ENCODE assay signal across 11 cellular contexts in the genomic region with DNA sequence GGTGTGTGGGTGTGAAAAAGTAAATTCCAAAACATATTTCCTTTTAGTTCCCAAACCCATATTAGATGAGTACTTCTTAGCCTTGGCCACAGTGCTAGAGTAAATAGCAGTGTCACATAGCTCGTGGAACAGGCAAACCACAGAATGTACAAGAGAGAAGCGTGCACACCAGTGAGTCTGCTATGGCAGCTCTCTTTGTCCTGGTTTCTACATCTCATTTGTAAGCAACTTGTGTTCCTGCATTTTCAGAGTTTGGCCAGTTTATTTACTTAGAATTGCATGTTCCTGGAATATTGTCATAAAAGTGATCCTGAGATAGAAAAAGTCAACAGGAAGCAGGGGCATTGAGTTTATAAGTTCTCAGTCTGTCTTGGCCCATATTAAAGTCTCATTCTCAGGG.
DNase-seq lines count a peak whose midpoint lies in the region; ATAC-seq and TF ChIP-seq lines count a peak whose summit lies in the region.
"Had no signal": no experiment of that assay in that cellular context is flagged by ENCODE, and none has a peak within 500 bp of the region (broad histone marks: within the 10 kb centered on the region; RNA-seq: fewer than 3 reads in every experiment).

No MANE protein-coding gene starts in this region.

- no peak overlapping the region for H3K4me2 ChIP-seq in mammary epithelial cell (ENCODE audit: insufficient read depth, low read depth, low read length)

- POLR2A ChIA-PET in activated naive CD8-positive, alpha-beta T cell treated with anti-CD3 and anti-CD28 coated beads, Interleukin-2, amount 10 ng/mL, durations not matched to agents 7 days and 5 days (lab: Charles Lee): interaction anchor here (0.6 to 11.1 kb wide), 9 partner anchors 21 to 142 kb away, joined by 3 to 110 read pairs (median 10); partner anchors contain the start of gene DHRS3

- in situ Hi-C loops in mammary epithelial cell (cut with MboI; ENCODE audit: low sequenced_read_pairs in 2 of 2): loop anchor here in 1 of 2 donors (25.0 kb wide), 1 partner anchor 136 kb away; the partner anchor contains the start of gene DHRS3

- H2AFZ ChIP-seq in mammary epithelial cell (ENCODE audit: low read depth, low read length): no peak overlapping the region

- BruUV-seq in mammary epithelial cell (replicated peaks; lab: Mats Ljungman, UMichigan): no TSS peak

- H3K36me3 ChIP-seq in breast epithelium (no peaks in the 10 kb centered on the region), mammary epithelial cell (ENCODE audit: insufficient read depth, low read length) (no peaks in the 10 kb centered on the region), tibial nerve (no peaks in the 10 kb centered on the region)

- H4K20me1 ChIP-seq in mammary epithelial cell (ENCODE audit: insufficient read depth, low read length): no peaks in the 10 kb centered on the region

- H3K27ac ChIP-seq in breast epithelium (peak overlapping the region; percentile 49 to 85), mammary epithelial cell (ENCODE audit: insufficient read depth, low read depth, low read length) (no peak overlapping the region), tibial nerve (peak overlapping the region in 3 of 4 donors; percentile 37 to 88 (median 81))

- H3K4me3 ChIP-seq in breast epithelium (no peak overlapping the region), mammary epithelial cell (replicated peaks in 1 of 3; ENCODE audit: insufficient read depth in 1 of 3, low read depth in 2 of 3, low read length in 3 of 3) (no peak overlapping the region), tibial nerve (no peak overlapping the region)

- H3K27me3 Mint-ChIP-seq in activated naive CD8-positive, alpha-beta T cell treated with anti-CD3 and anti-CD28 coated beads, Interleukin-2, amount 10 ng/mL, durations not matched to agents 7 days and 5 days: no peaks in the 10 kb centered on the region
- H3K27me3 Mint-ChIP-seq in mesothelial cell of epicardium (ENCODE audit: low read depth): no peaks in the 10 kb centered on the region

- no peaks in the 10 kb centered on the region for H3K9me3 ChIP-seq in breast epithelium
- H3K9me3 ChIP-seq in mammary epithelial cell (replicated peaks; ENCODE audit: insufficient read depth, low read length): no peaks in the 10 kb centered on the region
- no peaks in the 10 kb centered on the region for H3K9me3 ChIP-seq in tibial nerve

- CTCF ChIA-PET in mammary epithelial cell (lab: Charles Lee; ENCODE audit: low non-redundant PET): no interaction called here

- intact Hi-C loops in breast epithelium (cut with DNase I; ENCODE audit: low total_unique reads) (no loop called here), mammary epithelial cell (cut with micrococcal nuclease) (no loop called here)

- peaks cover 18 to 23% of the 10 kb centered on the region in 2 donors for H3K4me1 ChIP-seq in breast epithelium
- H3K4me1 ChIP-seq in mammary epithelial cell (ENCODE audit: insufficient read depth, low read length): peaks cover 51% of the 10 kb centered on the region
- H3K4me1 ChIP-seq in tibial nerve: peaks cover 5 to 93% (median 81%) of the 10 kb centered on the region in 4 donors

- dilution Hi-C loops in mammary epithelial cell (cut with HindIII; ENCODE audit: low sequenced_read_pairs): loop anchor here (5.0 kb wide), 1 partner anchor 91 kb away; no protein-coding TSS in a partner anchor

- no peaks in the 10 kb centered on the region for H3K79me2 ChIP-seq in mammary epithelial cell (ENCODE audit: insufficient read depth, low read length)

- H3K9me3 Mint-ChIP-seq in activated naive CD8-positive, alpha-beta T cell treated with anti-CD3 and anti-CD28 coated beads, Interleukin-2, amount 10 ng/mL, durations not matched to agents 7 days and 5 days: no peaks in the 10 kb centered on the region
- H3K9me3 Mint-ChIP-seq in mesothelial cell of epicardium: no peaks in the 10 kb centered on the region
- H3K9me3 Mint-ChIP-seq: HFFc6 had no signal

- 63% methylated on average over 1 of the region's 2 CpGs for WGBS in mammary epithelial cell (ENCODE audit: low coverage, missing lambda C conversion rate)
- WGBS in tibial nerve, 2 donors: 31 to 39% methylated on average over 2 of the region's 2 CpGs

- no peak overlapping the region for H3K9ac ChIP-seq in mammary epithelial cell (ENCODE audit: insufficient read depth, low read length)

- H3K36me3 Mint-ChIP-seq in activated naive CD8-positive, alpha-beta T cell treated with anti-CD3 and anti-CD28 coated beads, Interleukin-2, amount 10 ng/mL, durations not matched to agents 7 days and 5 days: peaks cover 17% of the 10 kb centered on the region
- peaks cover 3% of the 10 kb centered on the region for H3K36me3 Mint-ChIP-seq in mesothelial cell of epicardium

- peak overlapping the region; percentile 47 for H3K4me3 Mint-ChIP-seq in activated naive CD8-positive, alpha-beta T cell treated with anti-CD3 and anti-CD28 coated beads, Interleukin-2, amount 10 ng/mL, durations not matched to agents 7 days and 5 days
- H3K4me3 Mint-ChIP-seq in mesothelial cell of epicardium: no peak overlapping the region
- H3K4me3 Mint-ChIP-seq: HFFc6 had no signal

- TF ChIP-seq CTCF in breast epithelium (IDR thresholded peaks at IDR 0.05) (no peak), mammary epithelial cell (conservative IDR thresholded peaks at IDR 0.05 in 1 of 2, IDR thresholded peaks at IDR 0.05 in 1 of 2; ENCODE audit: extremely low read depth in 1 of 2, insufficient read depth in 1 of 2, low read depth in 1 of 2, low read length in 2 of 2) (no peak), mesothelial cell of epicardium (IDR thresholded peaks at IDR 0.05; ENCODE audit: unreplicated experiment) (no peak), tibial nerve (IDR thresholded peaks at IDR 0.05) (no peak)

- no peaks in the 10 kb centered on the region for H3K27me3 ChIP-seq in breast epithelium
- H3K27me3 ChIP-seq in mammary epithelial cell (ENCODE audit: insufficient read depth, low read length): no peaks in the 10 kb centered on the region
- no peaks in the 10 kb centered on the region for H3K27me3 ChIP-seq in tibial nerve

- peak in 1 of 2 donors; percentile 50 for DNase-seq in breast epithelium (ENCODE audit: low spot score in 2 of 2)
- DNase-seq in mammary epithelial cell: no peak
- DNase-seq in activated naive CD8-positive, alpha-beta T cell treated with anti-CD3 and anti-CD28 coated beads, Interleukin-2, amount 10 ng/mL, durations not matched to agents 7 days and 5 days: no peak
- no peak for DNase-seq in mesothelial cell of epicardium (ENCODE audit: low spot score in 2 of 2, unreplicated experiment in 2 of 2)
- DNase-seq in tibial nerve (ENCODE audit: low spot score in 2 of 2): no peak
- DNase-seq in stimulated activated CD4-positive, alpha-beta T cell treated with anti-CD3 and anti-CD28 coated beads, Interleukin-2, amount 100 ng/mL, for 48 hours: no peak
- DNase-seq: anterior cingulate cortex, HFFc6, nucleus accumbens had no signal

- TF ChIP-seq POLR2A in breast epithelium (IDR thresholded peaks at IDR 0.05) (no peak), tibial nerve (IDR thresholded peaks at IDR 0.05) (no peak)

- peak in 1 of 2 donors; percentile 81 for TF ChIP-seq EP300 in tibial nerve (IDR thresholded peaks at IDR 0.05)

- ATAC-seq in activated naive CD8-positive, alpha-beta T cell treated with anti-CD3 and anti-CD28 coated beads, Interleukin-2, amount 10 ng/mL, durations not matched to agents 7 days and 5 days (ENCODE audit: low read depth): peak; percentile 16
- ATAC-seq in GM18870 (IDR thresholded peaks at IDR 0.05; ENCODE audit: unreplicated experiment) (no peak), GM19455 (IDR thresholded peaks at IDR 0.05; ENCODE audit: unreplicated experiment) (no peak)

- H3K4me1 Mint-ChIP-seq in activated naive CD8-positive, alpha-beta T cell treated with anti-CD3 and anti-CD28 coated beads, Interleukin-2, amount 10 ng/mL, durations not matched to agents 7 days and 5 days: peaks cover 93% of the 10 kb centered on the region
- peaks cover 93% of the 10 kb centered on the region for H3K4me1 Mint-ChIP-seq in mesothelial cell of epicardium

- peak overlapping the region; percentile 81 for H3K27ac Mint-ChIP-seq in activated naive CD8-positive, alpha-beta T cell treated with anti-CD3 and anti-CD28 coated beads, Interleukin-2, amount 10 ng/mL, durations not matched to agents 7 days and 5 days
- peak overlapping the region; percentile 98 for H3K27ac Mint-ChIP-seq in mesothelial cell of epicardium
- H3K27ac Mint-ChIP-seq: HFFc6 had no signal
